8 cellular contexts compared by ENCODE assay signal in the genomic region with DNA sequence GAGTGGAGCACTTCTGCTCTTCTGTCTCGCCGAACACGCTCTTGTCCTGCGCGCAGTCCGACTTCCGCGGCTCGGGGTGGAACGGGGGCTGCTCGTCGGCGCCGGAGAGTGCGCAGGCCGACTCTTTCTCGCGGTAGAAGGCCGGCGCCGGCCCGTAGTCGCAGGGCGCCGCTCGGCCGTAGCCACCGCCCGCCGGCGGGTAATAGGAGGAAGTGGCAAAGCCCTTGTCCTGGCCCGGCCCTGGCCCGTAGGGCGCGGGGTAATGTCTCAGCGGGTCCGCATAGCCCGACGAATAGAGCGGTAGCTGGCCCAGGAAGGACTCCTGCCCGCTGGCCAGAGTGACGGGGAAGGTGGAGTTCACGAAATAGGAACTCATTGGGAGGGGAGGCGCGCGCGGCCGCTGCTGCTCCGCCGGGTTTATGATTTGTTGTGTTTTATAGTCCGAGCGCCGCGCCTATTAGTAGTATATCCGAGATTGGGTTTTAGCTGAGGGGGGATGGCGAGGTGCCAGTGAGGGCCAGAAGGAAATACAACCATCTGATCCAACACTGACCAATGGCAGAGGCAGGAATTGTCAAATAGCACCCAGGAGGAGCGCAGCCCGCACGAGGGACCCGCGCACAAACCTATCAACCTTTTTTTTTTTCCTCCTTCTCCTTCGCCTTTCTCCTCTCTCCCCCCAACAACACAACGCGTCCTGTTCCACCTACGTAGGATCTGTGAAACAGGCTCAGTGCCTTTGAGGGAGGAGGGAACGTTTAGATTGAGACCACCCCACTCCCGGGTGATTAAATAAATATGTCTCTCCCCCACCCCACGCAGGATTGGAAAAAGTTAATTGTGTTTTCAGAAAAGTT. TPM values are rescaled to one million over a fixed set of nuclear protein-coding genes. Genes with fewer than 3 reads are reported as not detected.
A peak's percentile ranks its signal among the peaks of the same experiment; 100 is the strongest.
DNase-seq lines count a peak whose midpoint lies in the region; FAIRE-seq and TF ChIP-seq lines count a peak whose summit lies in the region.

No MANE protein-coding gene starts in this region.

- peak; percentile 92 for FAIRE-seq in HTR-8/SVneo (lab: Jason Lieb, UNC)

- H3K9me3 ChIP-seq in right atrium auricular region, result no peaks in the 10 kb centered on the region
- no peaks in the 10 kb centered on the region for H3K9me3 ChIP-seq in skeletal muscle tissue (ENCODE audit: control insufficient read depth in 3 of 3, low read length in 3 of 3)

- H3K36me3 ChIP-seq in right atrium auricular region, result no peaks in the 10 kb centered on the region
- H3K36me3 ChIP-seq in skeletal muscle tissue (ENCODE audit: control insufficient read depth in 3 of 3, insufficient read depth in 3 of 3, low read length in 3 of 3), result no peaks in the 10 kb centered on the region

- peak overlapping the region; percentile 11 to 18 for H3K27ac ChIP-seq in right atrium auricular region
- no peak overlapping the region for H3K27ac ChIP-seq in skeletal muscle tissue (ENCODE audit: low read depth, low read length)

- H3K4me3 ChIP-seq in right atrium auricular region (peak overlapping the region; percentile 3 to 47), skeletal muscle tissue (ENCODE audit: low read length in 3 of 3) (peak overlapping the region; percentile 61 to 66 (median 63))

- peak; percentile 54 for DNase-seq in DMS114 treated with DMSO at 0.1 percent for 48 hours (lab: John Stamatoyannopoulos, UW; ENCODE audit: unreplicated experiment)
- peak; percentile 61 for DNase-seq in HTR-8/SVneo (ENCODE audit: insufficient read length, low spot score)
- peak; percentile 59 to 67 for DNase-seq in activated T-cell treated with anti-CD3 and anti-CD28 coated beads, Interleukin-2, amount 50 U/mL, for 48 hours
- peak; percentile 68 for DNase-seq in right atrium auricular region (ENCODE audit: low spot score)
- no peak for DNase-seq in NCI-H1694 treated with DMSO at 0.1 percent for 48 hours (lab: John Stamatoyannopoulos, UW)
- no peak for DNase-seq in stimulated activated CD4-positive, alpha-beta T cell treated with anti-CD3 and anti-CD28 coated beads, Interleukin-1b, Interleukin-23, amount 100 ng/mL, for 48 hours
- no peak for DNase-seq in effector CD4-positive, alpha-beta T cell

- no peak for TF ChIP-seq CTCF in right atrium auricular region (IDR thresholded peaks at IDR 0.05)

- H3K4me1 ChIP-seq in right atrium auricular region, result peaks cover 0 to 41% of the 10 kb centered on the region in 2 donors
- peaks cover 13 to 29% (median 27%) of the 10 kb centered on the region in 3 donors for H3K4me1 ChIP-seq in skeletal muscle tissue (ENCODE audit: control insufficient read depth in 3 of 3, insufficient read depth in 3 of 3, low read length in 3 of 3)

- H3K9ac ChIP-seq in skeletal muscle tissue (ENCODE audit: low read depth in 1 of 3, low read length in 3 of 3), result peak overlapping the region; percentile 50 to 68 (median 62)

- H3K27me3 ChIP-seq in right atrium auricular region (peaks cover 69 to 87% of the 10 kb centered on the region in 2 donors), skeletal muscle tissue (ENCODE audit: control insufficient read depth in 3 of 3, insufficient read depth in 3 of 3, low read length in 3 of 3) (peaks cover 94 to 97% (median 95%) of the 10 kb centered on the region in 3 donors)

RNA-seq across cellular contexts. Expression of gene HOXB5, which starts 4.4 kb away (rescaled TPM):
- total RNA-seq in right atrium auricular region, result not detected
- not detected for total RNA-seq in skeletal muscle tissue

RNA-seq across cellular contexts. Expression of gene HOXB6, which starts 6.8 kb away (rescaled TPM):
- 1 to 10 TPM in 1 of 2 donors, under 1 TPM in 1; 0.82 to 2.6 TPM for total RNA-seq in right atrium auricular region
- total RNA-seq in skeletal muscle tissue, result not detected

RNA-seq across cellular contexts. Expression of gene HOXB3, which starts 8.0 kb away (rescaled TPM):
- total RNA-seq in right atrium auricular region, result 1 to 10 TPM in 1 of 2 donors, under 1 TPM in 1; 0.82 to 1.2 TPM
- 4.2 TPM for total RNA-seq in skeletal muscle tissue

RNA-seq across cellular contexts. Expression of gene HOXB7, which starts 12.8 kb away (rescaled TPM):
- total RNA-seq in right atrium auricular region (under 1 TPM; 0.24 to 0.78 TPM), skeletal muscle tissue (1.0 TPM)

RNA-seq across cellular contexts. Expression of gene HOXB8, which starts 17.1 kb away (rescaled TPM):
- total RNA-seq in right atrium auricular region, result not detected
- not detected for total RNA-seq in skeletal muscle tissue

Comparison
In these comparisons a context has a peak if more than half of its experiments do, and no peak if none do; other contexts are left out.
1. DNase-seq: peak in DMS114 treated with DMSO at 0.1 percent for 48 hours (single experiment), HTR-8/SVneo (single experiment), activated T-cell treated with anti-CD3 and anti-CD28 coated beads, Interleukin-2, amount 50 U/mL, for 48 hours (2 of 2) and right atrium auricular region (single experiment); none in NCI-H1694 treated with DMSO at 0.1 percent for 48 hours (single experiment), stimulated activated CD4-positive, alpha-beta T cell treated with anti-CD3 and anti-CD28 coated beads, Interleukin-1b, Interleukin-23, amount 100 ng/mL, for 48 hours (single experiment) and effector CD4-positive, alpha-beta T cell (single experiment).